ENCODE assay signal across 19 cellular contexts in genomic region chrX:114134465-114134864, GRCh38.
A peak's percentile ranks its signal among the peaks of the same experiment; 100 is the strongest.
DNase-seq lines count a peak whose midpoint lies in the region; ATAC-seq, FAIRE-seq and TF ChIP-seq lines count a peak whose summit lies in the region.
"Had no signal": no experiment of that assay in that cellular context is flagged by ENCODE, and none has a peak within 500 bp of the region (broad histone marks: within the 10 kb centered on the region; RNA-seq: fewer than 3 reads in every experiment).

No MANE protein-coding gene starts in this region.

- H2AFZ ChIP-seq in HCT116 (ENCODE audit: low read depth, low read length, poor library complexity, severe bottlenecking): no peak overlapping the region

- H3K9me2 ChIP-seq in HCT116 (ENCODE audit: insufficient read depth): no peaks in the 10 kb centered on the region

- 8% methylated on average over 1 of the region's 1 CpG for WGBS in A549 (ENCODE audit: missing lambda C conversion rate)

- H3K79me2 ChIP-seq in HCT116 (ENCODE audit: insufficient read depth, low read length): no peaks in the 10 kb centered on the region

- H3K4me1 ChIP-seq in A549: no peaks in the 10 kb centered on the region
- H3K4me1 ChIP-seq in HCT116 (ENCODE audit: control insufficient read depth in 1 of 2, insufficient read depth in 2 of 2, low read length in 2 of 2): no peaks in the 10 kb centered on the region
- no peaks in the 10 kb centered on the region for H3K4me1 ChIP-seq in adipocyte (ENCODE audit: control insufficient read depth, insufficient read depth, low read length)

- H3K4me3 ChIP-seq in A549 (no peak overlapping the region), HCT116 (replicated peaks in 1 of 2; ENCODE audit: low read depth in 1 of 2, low read length in 2 of 2) (no peak overlapping the region), adipocyte (ENCODE audit: low read length) (no peak overlapping the region)

- no TSS peak for BruUV-seq in HCT116 (replicated peaks; lab: Mats Ljungman, UMichigan)

- no peaks in the 10 kb centered on the region for H3K9me3 ChIP-seq in A549
- H3K9me3 ChIP-seq in HCT116 (ENCODE audit: control insufficient read depth in 1 of 2, insufficient read depth in 1 of 2, low read depth in 1 of 2, low read length in 2 of 2): no peaks in the 10 kb centered on the region
- H3K9me3 ChIP-seq in adipocyte (ENCODE audit: control insufficient read depth, low read length): no peaks in the 10 kb centered on the region

- RAD21 ChIA-PET in HCT116 (lab: Charles Lee; ENCODE audit: low non-redundant PET in 1 of 2, low total read pairs in 2 of 2, uncharacterized antibody in 2 of 2, unreplicated experiment in 2 of 2): no interaction called here

- CTCF ChIA-PET in A549 (lab: Yijun Ruan, JAX): interaction anchor here (0.7 kb wide), 1 partner anchor 106 kb away, joined by 3 read pairs; no protein-coding TSS in a partner anchor
- CTCF ChIA-PET in HCT116 (lab: Charles Lee): no interaction called here

- no peak for DNase-seq in A549 (ENCODE audit: low read depth in 1 of 2, low spot score in 1 of 2)
- DNase-seq in HCT116 (ENCODE audit: low read depth, low spot score): peak; percentile 1
- DNase-seq in adipocyte (ENCODE audit: low read depth): peak; percentile 7
- DNase-seq in epithelial cell of prostate (ENCODE audit: low read depth, low spot score): peak; percentile 0
- no peak for DNase-seq in HUDEP-2 (lab: John Stamatoyannopoulos, UW; ENCODE audit: unreplicated experiment in 76 of 76)
- no peak for DNase-seq in COLO829 (ENCODE audit: low spot score)
- DNase-seq in SIG-M5 treated with dmso at 0.1 percent for 504 hours (lab: John Stamatoyannopoulos, UW; ENCODE audit: unreplicated experiment): no peak
- no peak for DNase-seq in C1 segment of cervical spinal cord (lab: John Stamatoyannopoulos, UW)
- DNase-seq: DMS79, HCEC 1CT, KBM-7, NCI-H1417, NCI-H1694 treated with DMSO at 0.1 percent for 48 hours, NCI-H2081 treated with DMSO at 0.1 percent for 48 hours, NCI-H446, NCI-H526, PC-3, Right ventricle myocardium superior had no signal

- TF ChIP-seq CTCF in A549 (IDR thresholded peaks at IDR 0.05): no peak
- no peak for TF ChIP-seq CTCF in HCT116 (IDR thresholded peaks at IDR 0.05 in 2 of 3, conservative IDR thresholded peaks at IDR 0.05 in 1 of 3; ENCODE audit: borderline replicate concordance in 1 of 3, insufficient read depth in 1 of 3, low read depth in 2 of 3, low read length in 2 of 3)

- no peak for TF ChIP-seq RAD21 in A549 (conservative IDR thresholded peaks at IDR 0.05 in 1 of 2, IDR thresholded peaks at IDR 0.05 in 1 of 2)
- no peak for TF ChIP-seq RAD21 in HCT116 (IDR thresholded peaks at IDR 0.05; ENCODE audit: low read depth)

- no peaks in the 10 kb centered on the region for H4K20me1 ChIP-seq in HCT116 (ENCODE audit: insufficient read depth)

- TF ChIP-seq EP300 in A549 (IDR thresholded peaks at IDR 0.05): no peak

- H3K36me3 ChIP-seq in HCT116 (ENCODE audit: control insufficient read depth in 1 of 2, insufficient read depth in 2 of 2, low read length in 2 of 2) (no peaks in the 10 kb centered on the region), adipocyte (ENCODE audit: control insufficient read depth, insufficient read depth, low read length, severe bottlenecking) (no peaks in the 10 kb centered on the region)

- H3K9ac ChIP-seq in HCT116 (ENCODE audit: low read length) (no peak overlapping the region), adipocyte (ENCODE audit: low read length) (no peak overlapping the region)

- H3K4me2 ChIP-seq in A549: no peak overlapping the region
- no peak overlapping the region for H3K4me2 ChIP-seq in HCT116 (ENCODE audit: low read length)

- peak; percentile 73 for FAIRE-seq in A549 (lab: Jason Lieb, UNC)
- FAIRE-seq: GM12891 had no signal

- H3K27ac ChIP-seq in A549: no peak overlapping the region
- H3K27ac ChIP-seq in HCT116 (ENCODE audit: low read depth, low read length): no peak overlapping the region
- no peak overlapping the region for H3K27ac ChIP-seq in epithelial cell of prostate

- ATAC-seq in A549 (no peak), HCT116 (no peak)
- ATAC-seq: PC-3 had no signal

- no peaks in the 10 kb centered on the region for H3K27me3 ChIP-seq in HCT116 (ENCODE audit: insufficient read depth, low read length)
- H3K27me3 ChIP-seq in adipocyte (replicated peaks; ENCODE audit: control insufficient read depth, insufficient read depth, low read length): peaks cover 2% of the 10 kb centered on the region

- intact Hi-C loops in HCT116 (cut with micrococcal nuclease): no loop called here

- POLR2A ChIA-PET in A549 (lab: Yijun Ruan, JAX) (no interaction called here), HCT116 (lab: Charles Lee) (no interaction called here)

- TF ChIP-seq POLR2A in A549 (IDR thresholded peaks at IDR 0.05; ENCODE audit: low read length) (no peak), HCT116 (IDR thresholded peaks at IDR 0.05; ENCODE audit: borderline replicate concordance, extremely low read depth, insufficient read depth, insufficient read length) (no peak)

TF ChIP-seq in A549, 52 proteins besides CTCF, POLR2A, EP300 and RAD21:
- TF ChIP-seq FOSL2 (IDR thresholded peaks at IDR 0.05) (no peak), FOSL2 (CRISPR knock-in tag; IDR thresholded peaks at IDR 0.05) (peak; percentile 30; the same call in 1 of the 2 replicates), PBX3 (IDR thresholded peaks at IDR 0.05) (no peak)

TF ChIP-seq in HCT116, 20 proteins besides CTCF, POLR2A, EP300 and RAD21:
- TF ChIP-seq EZH2 (IDR thresholded peaks at IDR 0.05) (no peak), REST (IDR thresholded peaks at IDR 0.05; ENCODE audit: low read depth) (no peak), YY1 (IDR thresholded peaks at IDR 0.05; ENCODE audit: extremely low read depth, insufficient replicate concordance, low read depth, low read length) (no peak), FOSL1 (IDR thresholded peaks at IDR 0.05; ENCODE audit: low read depth) (peak; percentile 64), CEBPB (IDR thresholded peaks at IDR 0.05; ENCODE audit: low read depth) (peak; percentile 64; the same call in 1 of the 2 replicates), JUND (IDR thresholded peaks at IDR 0.05) (peak; percentile 36; the same call in 1 of the 2 replicates)

Comparison
In these comparisons a context has a peak if more than half of its experiments do, and no peak if none do; other contexts are left out.
1. DNase-seq: peak in HCT116 (single experiment), adipocyte (single experiment) and epithelial cell of prostate (single experiment); none in A549 (0 of 2), HUDEP-2 (0 of 76), COLO829 (single experiment), SIG-M5 treated with dmso at 0.1 percent for 504 hours (single experiment) and C1 segment of cervical spinal cord (0 of 14).
2. Of the 6 proteins assayed by ChIP-seq in both A549 and HCT116: peak only in A549: none; only in HCT116: CEBPB; in both: none; in neither: 5.